In the genomic region with DNA sequence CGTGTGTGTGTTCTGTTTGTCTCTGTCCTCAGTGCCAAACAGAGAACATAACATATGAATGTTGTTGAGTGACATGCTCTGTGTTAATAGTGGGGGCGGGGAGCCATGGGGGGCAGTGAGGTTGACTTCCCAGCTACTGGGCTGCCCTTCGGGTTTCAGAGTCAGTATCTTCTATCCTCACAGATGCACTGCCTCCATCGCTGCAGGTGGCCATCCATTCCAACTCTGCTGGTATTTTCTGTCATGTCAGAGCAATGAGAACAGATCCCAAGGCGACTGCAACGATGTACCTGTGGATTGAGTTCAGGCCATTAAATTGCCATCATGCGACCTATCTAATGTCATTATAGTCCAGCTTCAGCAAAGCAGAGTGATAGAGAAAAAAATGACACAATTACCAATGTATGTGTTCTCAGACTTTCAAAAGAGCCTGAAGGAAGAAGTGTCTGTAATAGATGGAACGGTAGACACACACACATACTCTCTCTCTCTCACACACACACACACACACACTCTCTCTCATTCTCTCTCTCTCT, we compare ENCODE assay signal across 26 cellular contexts.
"Had no signal": no experiment of that assay in that cellular context is flagged by ENCODE, and none has a peak within 500 bp of the region (broad histone marks: within the 10 kb centered on the region; RNA-seq: fewer than 3 reads in every experiment).

No MANE protein-coding gene starts in this region.

- H3K4me3 Mint-ChIP-seq: endodermal cell; naive thymus-derived CD8-positive, alpha-beta T cell; neural crest cell; stimulated activated naive CD8-positive, alpha-beta T cell treated with anti-CD3 and anti-CD28 coated beads, Interleukin-15, amount 100 ng/mL, for 72 hours had no signal

- H3K9me3 Mint-ChIP-seq: endodermal cell; stimulated activated naive CD8-positive, alpha-beta T cell treated with anti-CD3 and anti-CD28 coated beads, Interleukin-15, amount 100 ng/mL, for 72 hours had no signal

- H2AFZ ChIP-seq: parathyroid adenoma had no signal

- H3K36me3 ChIP-seq: gastroesophageal sphincter, heart right ventricle, lower lobe of right lung, right lobe of liver, thyroid gland, vagina had no signal

- H3K9me3 ChIP-seq: gastroesophageal sphincter, heart right ventricle, lower lobe of right lung, right lobe of liver, thyroid gland, vagina had no signal

- H3K79me2 ChIP-seq: parathyroid adenoma had no signal

- ATAC-seq: esophagus mucosa; gastroesophageal sphincter; heart right ventricle; left colon; left ventricle myocardium superior; lower lobe of right lung; naive thymus-derived CD8-positive, alpha-beta T cell; right lobe of liver; stimulated activated naive CD8-positive, alpha-beta T cell treated with anti-CD3 and anti-CD28 coated beads, Interleukin-15, amount 100 ng/mL, for 72 hours had no signal

- H3K4me1 ChIP-seq: gastroesophageal sphincter, heart right ventricle, lower lobe of right lung, parathyroid adenoma, right lobe of liver, thyroid gland, vagina had no signal

- H3K4me1 Mint-ChIP-seq: naive thymus-derived CD8-positive, alpha-beta T cell; stimulated activated naive CD8-positive, alpha-beta T cell treated with anti-CD3 and anti-CD28 coated beads, Interleukin-15, amount 100 ng/mL, for 72 hours had no signal

- H3K27ac Mint-ChIP-seq: endodermal cell; naive thymus-derived CD8-positive, alpha-beta T cell; progenitor cell of endocrine pancreas; stimulated activated naive CD8-positive, alpha-beta T cell treated with anti-CD3 and anti-CD28 coated beads, Interleukin-15, amount 100 ng/mL, for 72 hours had no signal

- H3K36me3 Mint-ChIP-seq: naive thymus-derived CD8-positive, alpha-beta T cell had no signal

- H3K4me3 ChIP-seq: gastroesophageal sphincter, heart right ventricle, lower lobe of right lung, right lobe of liver, thyroid gland, vagina had no signal

- H3K27ac ChIP-seq: epithelial cell of prostate, gastroesophageal sphincter, heart right ventricle, lower lobe of right lung, parathyroid adenoma, right lobe of liver, thyroid gland, vagina had no signal

- H3K9ac ChIP-seq: parathyroid adenoma had no signal

- H3K27me3 Mint-ChIP-seq: naive thymus-derived CD8-positive, alpha-beta T cell; progenitor cell of endocrine pancreas; stimulated activated naive CD8-positive, alpha-beta T cell treated with anti-CD3 and anti-CD28 coated beads, Interleukin-15, amount 100 ng/mL, for 72 hours had no signal

- H3K27me3 ChIP-seq: gastroesophageal sphincter, right lobe of liver, thyroid gland, vagina had no signal

- DNase-seq: effector CD8-positive, alpha-beta T cell; endodermal cell; foreskin fibroblast; heart right ventricle; hippocampal formation; left colon; left ventricle myocardium superior; lower lobe of right lung; naive thymus-derived CD8-positive, alpha-beta T cell; right lobe of liver; small intestine; stimulated activated CD4-positive, alpha-beta T cell treated with anti-CD3 and anti-CD28 coated beads, Interleukin-12 subunit alpha, Interleukin-12 subunit beta, amount 100 ng/mL, for 4 hours; stimulated activated CD4-positive, alpha-beta T cell treated with anti-CD3 and anti-CD28 coated beads, Interleukin-1b, Interleukin-23, amount 100 ng/mL, for 48 hours; stimulated activated CD4-positive, alpha-beta T cell treated with anti-CD3 and anti-CD28 coated beads, Interleukin-4, amount 100 ng/mL, for 1 hour; stimulated activated CD8-positive, alpha-beta memory T cell treated with anti-CD3 and anti-CD28 coated beads, Interleukin-4, amount 100 ng/mL, for 48 hours; stimulated activated naive CD4-positive, alpha-beta T cell; stimulated activated naive CD8-positive, alpha-beta T cell treated with anti-CD3 and anti-CD28 coated beads, Interleukin-15, amount 100 ng/mL, for 72 hours; thyroid gland; trophoblast cell had no signal
